In genomic region chr3:157102595-157102994, GRCh38 we compare ENCODE assay signal across 6 cellular contexts. TPM values are rescaled to one million over a fixed set of nuclear protein-coding genes. Genes with fewer than 3 reads are reported as not detected.
A peak's percentile ranks its signal among the peaks of the same experiment; 100 is the strongest.
DNase-seq lines count a peak whose midpoint lies in the region; ATAC-seq, FAIRE-seq and TF ChIP-seq lines count a peak whose summit lies in the region.
"Not testable (repeated sequence)": the region's sequence is repeated elsewhere in the genome, so short reads cannot be mapped to it uniquely, and the experiment has no call there.

No MANE protein-coding gene starts in this region.

- H2AFZ ChIP-seq in K562 (ENCODE audit: low read depth, low read length) = not testable (repeated sequence)

- not testable (repeated sequence) for H3K9me1 ChIP-seq in K562 (ENCODE audit: control insufficient read depth, insufficient read depth, low read length)

- H3K4me2 ChIP-seq in K562 (ENCODE audit: insufficient read depth, low read length) = not testable (repeated sequence)

- H3K9ac ChIP-seq in K562 (ENCODE audit: insufficient read depth in 1 of 2, low read depth in 2 of 2, low read length in 2 of 2) = not testable (repeated sequence)

- not testable (repeated sequence) for H3K4me3 ChIP-seq in HEK293 (ENCODE audit: low read depth, low read length); K562; cardiac muscle cell; uterus

- TF ChIP-seq EP300 in K562 (IDR thresholded peaks at IDR 0.05; ENCODE audit: low read length) = not testable (repeated sequence)

- peak overlapping the region; percentile 26 for H3K27ac Mint-ChIP-seq in activated CD4-positive, alpha-beta T cell treated with anti-CD3 and anti-CD28 coated beads for 36 hours
- H3K27ac Mint-ChIP-seq in activated T-helper 17 cell treated with anti-CD3 and anti-CD28 coated beads, Interleukin-2, amount 50 U/mL, for 72 hours = peak overlapping the region; percentile 85

- not testable (repeated sequence) for ATAC-seq in activated CD4-positive, alpha-beta T cell treated with anti-CD3 and anti-CD28 coated beads for 36 hours; activated T-helper 17 cell treated with anti-CD3 and anti-CD28 coated beads, Interleukin-2, amount 50 U/mL, for 72 hours (replicated peaks); K562

- intact Hi-C loops in activated CD4-positive, alpha-beta T cell treated with anti-CD3 and anti-CD28 coated beads for 36 hours (cut with DNase I, micrococcal nuclease) = loop anchor here in 1 of 2 experiments (2.0 kb wide), 2 partner anchors 14 to 26 kb away; no protein-coding TSS in a partner anchor
- intact Hi-C loops in K562 (cut with micrococcal nuclease); uterus (cut with DNase I; ENCODE audit: low total_unique reads): not testable (repeated sequence)

- not testable (repeated sequence) for H3K9me3 ChIP-seq in HEK293 (ENCODE audit: control insufficient read depth, insufficient read depth, low read depth, low read length); K562 (replicated peaks; ENCODE audit: control insufficient read depth, insufficient read depth, low read depth, low read length); cardiac muscle cell (ENCODE audit: low read depth); uterus

- DNase-seq in activated CD4-positive, alpha-beta T cell treated with anti-CD3 and anti-CD28 coated beads for 36 hours; K562 (ENCODE audit: extremely low read depth in 1 of 4, low spot score in 3 of 4); cardiac muscle cell (ENCODE audit: low read depth in 1 of 2, low spot score in 1 of 2); uterus: not testable (repeated sequence)

- H3K79me2 ChIP-seq in K562 (ENCODE audit: control insufficient read depth, insufficient read depth, low read length) = not testable (repeated sequence)

- not testable (repeated sequence) for H4K20me1 ChIP-seq in K562 (replicated peaks; ENCODE audit: control insufficient read depth, insufficient read depth, low read length)

- TF ChIP-seq POLR2A in K562 (conservative IDR thresholded peaks at IDR 0.05); uterus (IDR thresholded peaks at IDR 0.05): not testable (repeated sequence)

- H3K27me3 ChIP-seq in K562 (ENCODE audit: control insufficient read depth in 2 of 2, insufficient read depth in 2 of 2, low read length in 2 of 2); cardiac muscle cell; uterus: not testable (repeated sequence)

- not testable (repeated sequence) for H3K4me3 Mint-ChIP-seq in activated CD4-positive, alpha-beta T cell treated with anti-CD3 and anti-CD28 coated beads for 36 hours
- H3K4me3 Mint-ChIP-seq in activated T-helper 17 cell treated with anti-CD3 and anti-CD28 coated beads, Interleukin-2, amount 50 U/mL, for 72 hours = peak overlapping the region; percentile 70

- not testable (repeated sequence) for TF ChIP-seq RAD21 in K562 (CRISPR knock-in tag; conservative IDR thresholded peaks at IDR 0.05 in 1 of 2, IDR thresholded peaks at IDR 0.05 in 1 of 2)

- H3K27ac ChIP-seq in HEK293 (ENCODE audit: extremely low read depth, low read depth, low read length); K562 (ENCODE audit: extremely low read depth, low read depth, low read length): not testable (repeated sequence)
- H3K27ac ChIP-seq in cardiac muscle cell = peak overlapping the region; percentile 94
- peak overlapping the region; percentile 78 to 88 for H3K27ac ChIP-seq in uterus

- CTCF ChIA-PET in HEK293 (lab: Yijun Ruan, JAX) = interaction anchor here (0.5 kb wide), 1 partner anchor 13 kb away, joined by 3 read pairs; no protein-coding TSS in a partner anchor
- CTCF ChIA-PET in activated CD4-positive, alpha-beta T cell treated with anti-CD3 and anti-CD28 coated beads for 36 hours (lab: Charles Lee) = interaction anchor here (0.6 to 1.6 kb wide), 6 partner anchors 8 to 35 kb away, joined by 3 to 6 read pairs (median 4); no protein-coding TSS in a partner anchor
- CTCF ChIA-PET in K562 (lab: Yijun Ruan, JAX; ENCODE audit: low intra/inter-chr PET ratio) = not testable (repeated sequence)

- not testable (repeated sequence) for H3K27me3 Mint-ChIP-seq in activated CD4-positive, alpha-beta T cell treated with anti-CD3 and anti-CD28 coated beads for 36 hours; activated T-helper 17 cell treated with anti-CD3 and anti-CD28 coated beads, Interleukin-2, amount 50 U/mL, for 72 hours

- H3K4me1 Mint-ChIP-seq in activated CD4-positive, alpha-beta T cell treated with anti-CD3 and anti-CD28 coated beads for 36 hours = peaks cover 56% of the 10 kb centered on the region
- H3K4me1 Mint-ChIP-seq in activated T-helper 17 cell treated with anti-CD3 and anti-CD28 coated beads, Interleukin-2, amount 50 U/mL, for 72 hours = peaks cover 34% of the 10 kb centered on the region

- BruUV-seq in K562 (replicated peaks; lab: Mats Ljungman, UMichigan) = not testable (repeated sequence)

- not testable (repeated sequence) for H3K9me3 Mint-ChIP-seq in activated CD4-positive, alpha-beta T cell treated with anti-CD3 and anti-CD28 coated beads for 36 hours (ENCODE audit: low read depth); activated T-helper 17 cell treated with anti-CD3 and anti-CD28 coated beads, Interleukin-2, amount 50 U/mL, for 72 hours

- H3K4me1 ChIP-seq in HEK293 (ENCODE audit: control insufficient read depth, insufficient read depth, low read length) = not testable (repeated sequence)
- H3K4me1 ChIP-seq in K562 (replicated peaks in 1 of 2; ENCODE audit: control insufficient read depth in 2 of 2, insufficient read depth in 2 of 2, low read length in 2 of 2) = peaks cover 5 to 50% of the 10 kb centered on the region in 2 experiments; a peak in 4 of 5 replicates
- H3K4me1 ChIP-seq in cardiac muscle cell (ENCODE audit: low read depth) = peaks cover 75% of the 10 kb centered on the region
- peaks cover 9 to 23% of the 10 kb centered on the region in 2 donors for H3K4me1 ChIP-seq in uterus

- not testable (repeated sequence) for H3K36me3 ChIP-seq in HEK293 (ENCODE audit: control insufficient read depth in 2 of 2, insufficient read depth in 1 of 2, low read length in 2 of 2); K562 (ENCODE audit: control insufficient read depth, insufficient read depth, low read length); cardiac muscle cell; uterus

- H3K36me3 Mint-ChIP-seq in activated CD4-positive, alpha-beta T cell treated with anti-CD3 and anti-CD28 coated beads for 36 hours (ENCODE audit: low read depth); activated T-helper 17 cell treated with anti-CD3 and anti-CD28 coated beads, Interleukin-2, amount 50 U/mL, for 72 hours (ENCODE audit: low read depth): not testable (repeated sequence)

- FAIRE-seq in K562 (lab: Jason Lieb, UNC) = not testable (repeated sequence)

- 83% methylated on average over 1 of the region's 1 CpG for WGBS in K562 (ENCODE audit: insufficient coverage, low coverage, missing lambda C conversion rate)

- POLR2A ChIA-PET in HEK293 (lab: Yijun Ruan, JAX) (interaction anchor here (0.6 kb wide), 1 partner anchor 8 kb away, joined by 3 read pairs; no protein-coding TSS in a partner anchor), K562 (lab: Yijun Ruan, JAX) (interaction anchor here (10.5 kb wide), 1 partner anchor 10 kb away, joined by 96 read pairs; no protein-coding TSS in a partner anchor)
- POLR2A ChIA-PET in activated CD4-positive, alpha-beta T cell treated with anti-CD3 and anti-CD28 coated beads for 36 hours (lab: Charles Lee) = interaction anchor here (1.0 kb wide), 1 partner anchor 55 kb away, joined by 3 read pairs; no protein-coding TSS in a partner anchor

- in situ Hi-C loops in K562 (cut with MboI) = not testable (repeated sequence)

- not testable (repeated sequence) for TF ChIP-seq CTCF in HEK293 (tag by site-specific recombination; IDR thresholded peaks at IDR 0.05); K562 (IDR thresholded peaks at IDR 0.05 in 2 of 3, conservative IDR thresholded peaks at IDR 0.05 in 1 of 3; ENCODE audit: insufficient read depth in 2 of 3, low read depth in 1 of 3, low read length in 3 of 3); cardiac muscle cell (IDR thresholded peaks at IDR 0.05; ENCODE audit: low read depth, low read length); uterus (IDR thresholded peaks at IDR 0.05)

TF ChIP-seq in HEK293, 187 proteins besides CTCF, POLR2A, EP300 and RAD21:
- peak; percentile 94 for TF ChIP-seq ZNF146 (tag by site-specific recombination; IDR thresholded peaks at IDR 0.05)
TF ChIP-seq in HEK293: peak in this region for 1; not testable (repeated sequence) for 186.

RNA-seq across cellular contexts. Expression of gene CCNL1, which starts 57.4 kb away (rescaled TPM):
- total RNA-seq in activated CD4-positive, alpha-beta T cell treated with anti-CD3 and anti-CD28 coated beads for 36 hours = 100 to 1,000 TPM; 163 to 215 TPM
- total RNA-seq in activated T-helper 17 cell treated with anti-CD3 and anti-CD28 coated beads, Interleukin-2, amount 50 U/mL, for 72 hours = 100 to 1,000 TPM; 173 to 194 TPM
- total RNA-seq in K562 (2011; cell fraction: chromatin; rRNA removed; ENCODE audit: low replicate concordance) = 412 and 933 TPM in 2 replicates
- 305 and 368 TPM in 2 replicates for total RNA-seq in K562 (2011; cell fraction: nucleolus; rRNA removed)
- 399 and 401 TPM in 2 replicates for total RNA-seq in K562 (2011; cell fraction: nucleoplasm; rRNA removed)
- total RNA-seq in K562 (2014; rRNA removed) (132 and 172 TPM in 2 replicates), K562 (2014; rRNA removed; fragmentation: Illumina TruSeq; extraction: Trizol) (124 and 133 TPM in 2 replicates), K562 (2015; rRNA removed; fragmentation: Illumina TruSeq; extraction: Trizol) (153 and 161 TPM in 2 replicates), K562 (2021) (112 and 126 TPM in 2 replicates), cardiac muscle cell (142 and 223 TPM in 2 replicates), uterus (100 to 1,000 TPM; 100 to 252 (median 155) TPM)
- polyA plus RNA-seq in K562 (2011; rRNA removed) (186 and 201 TPM in 2 replicates), K562 (2014; fragmentation: Illumina TruSeq; extraction: Trizol) (77.7 and 107 TPM in 2 replicates), K562 (2014; fragmentation: Nextera tagmentation; extraction: Ambion mirVana) (10 to 100 TPM; 16.1 to 32.4 TPM), K562 (2014; rRNA removed) (134 and 154 TPM in 2 replicates), cardiac muscle cell (87.6 and 101 TPM in 2 replicates)
- polyA plus RNA-seq in K562 (2011; cell fraction: cytosol; rRNA removed) = 57.8 and 58.8 TPM in 2 replicates
- 1,501 and 1,632 TPM in 2 replicates for polyA plus RNA-seq in K562 (2011; cell fraction: nucleus; rRNA removed)
- 70.5 and 112 TPM in 2 replicates for polyA plus RNA-seq in K562 (2012)
- 210 and 248 TPM in 2 replicates for polyA minus RNA-seq in K562 (2011; rRNA and poly(A)+ RNA removed)
- polyA minus RNA-seq in K562 (2011; cell fraction: cytosol; rRNA and poly(A)+ RNA removed) = 78.9 and 112 TPM in 2 replicates
- 962 and 1,250 TPM in 2 replicates for polyA minus RNA-seq in K562 (2011; cell fraction: nucleus; rRNA and poly(A)+ RNA removed)
